In genomic region chr2:30315391-30316055, GRCh38 we compare ENCODE assay signal across 17 cellular contexts.
DNase-seq lines count a peak whose midpoint lies in the region; ATAC-seq and TF ChIP-seq lines count a peak whose summit lies in the region.
"Had no signal": no experiment of that assay in that cellular context is flagged by ENCODE, and none has a peak within 500 bp of the region (broad histone marks: within the 10 kb centered on the region; RNA-seq: fewer than 3 reads in every experiment).

No MANE protein-coding gene starts in this region.

- 90 to 93% methylated on average over 2 to 3 of the region's 3 CpGs for WGBS in endodermal cell (ENCODE audit: insufficient coverage in 1 of 2, insufficient read length in 1 of 2), 2 experiments

- peak; percentile 83 to 90 for ATAC-seq in activated naive CD4-positive, alpha-beta T cell treated with anti-CD3 and anti-CD28 coated beads, Interleukin-2, amount 50 U/mL, for 72 hours
- ATAC-seq in mucosa of descending colon (peak; percentile 45), HG03175 (IDR thresholded peaks at IDR 0.05; ENCODE audit: unreplicated experiment) (no peak)
- ATAC-seq: heart left ventricle had no signal

- TF ChIP-seq CTCF in mucosa of descending colon (IDR thresholded peaks at IDR 0.05) = no peak
- TF ChIP-seq CTCF in endodermal cell (conservative IDR thresholded peaks at IDR 0.05) = no peak

- H3K36me3 Mint-ChIP-seq in activated naive CD4-positive, alpha-beta T cell treated with anti-CD3 and anti-CD28 coated beads, Interleukin-2, amount 50 U/mL, for 72 hours = peaks cover 9 to 15% of the 10 kb centered on the region in 2 donors
- H3K36me3 Mint-ChIP-seq in endodermal cell (ENCODE audit: low read depth) = no peaks in the 10 kb centered on the region
- H3K36me3 Mint-ChIP-seq: CD14-positive monocyte had no signal

- no peaks in the 10 kb centered on the region for H3K27me3 ChIP-seq in MG63
- no peaks in the 10 kb centered on the region for H3K27me3 ChIP-seq in endodermal cell (ENCODE audit: control insufficient read depth, insufficient read depth, low read length, poor library complexity, severe bottlenecking)
- H3K27me3 ChIP-seq: heart left ventricle, uterus had no signal

- peak overlapping the region; percentile 29 to 50 for H3K27ac Mint-ChIP-seq in activated naive CD4-positive, alpha-beta T cell treated with anti-CD3 and anti-CD28 coated beads, Interleukin-2, amount 50 U/mL, for 72 hours
- H3K27ac Mint-ChIP-seq in endodermal cell = no peak overlapping the region

- intact Hi-C loops in mucosa of descending colon (cut with DNase I, micrococcal nuclease) = no loop called here

- H3K9me3 Mint-ChIP-seq in activated naive CD4-positive, alpha-beta T cell treated with anti-CD3 and anti-CD28 coated beads, Interleukin-2, amount 50 U/mL, for 72 hours = peaks cover 6 to 32% of the 10 kb centered on the region in 2 donors
- peaks cover 10% of the 10 kb centered on the region for H3K9me3 Mint-ChIP-seq in endodermal cell

- no peak overlapping the region for H3K4me3 Mint-ChIP-seq in endodermal cell
- H3K4me3 Mint-ChIP-seq: CD14-positive monocyte had no signal

- H3K9me3 ChIP-seq in MG63 (no peaks in the 10 kb centered on the region; the same call in 1 of the 2 replicates), mucosa of descending colon (no peaks in the 10 kb centered on the region), endodermal cell (ENCODE audit: control insufficient read depth, low read length) (peaks cover 8% of the 10 kb centered on the region)
- H3K9me3 ChIP-seq: heart left ventricle, uterus had no signal

- H3K4me1 Mint-ChIP-seq in endodermal cell = peaks cover 2% of the 10 kb centered on the region
- H3K4me1 Mint-ChIP-seq: CD14-positive monocyte had no signal

- no peak overlapping the region for H3K9ac ChIP-seq in endodermal cell (ENCODE audit: extremely low read depth, low read length, poor library complexity, severe bottlenecking)

- H3K4me3 ChIP-seq in MG63 (no peak overlapping the region), mucosa of descending colon (no peak overlapping the region), endodermal cell (ENCODE audit: low read length) (no peak overlapping the region)
- H3K4me3 ChIP-seq: heart left ventricle, uterus had no signal

- no peaks in the 10 kb centered on the region for H3K36me3 ChIP-seq in MG63
- H3K36me3 ChIP-seq in mucosa of descending colon (ENCODE audit: low read depth) = no peaks in the 10 kb centered on the region
- H3K36me3 ChIP-seq in endodermal cell (ENCODE audit: control insufficient read depth, insufficient read depth, low read length) = no peaks in the 10 kb centered on the region
- H3K36me3 ChIP-seq: heart left ventricle, uterus had no signal

- no peak overlapping the region for H3K27ac ChIP-seq in endodermal cell (ENCODE audit: low read depth, low read length)
- H3K27ac ChIP-seq: heart left ventricle, uterus had no signal

- H3K4me1 ChIP-seq in mucosa of descending colon (ENCODE audit: low read depth) (no peaks in the 10 kb centered on the region), endodermal cell (ENCODE audit: control insufficient read depth, insufficient read depth, low read length) (no peaks in the 10 kb centered on the region)
- H3K4me1 ChIP-seq: uterus had no signal

- peaks cover 5% of the 10 kb centered on the region for H3K27me3 Mint-ChIP-seq in endodermal cell (ENCODE audit: insufficient read depth)

- peak; percentile 17 to 24 for DNase-seq in activated CD4-positive, alpha-beta T cell treated with anti-CD3 and anti-CD28 coated beads for 4 hours
- DNase-seq in activated CD4-positive, alpha-beta T cell treated with anti-CD3 and anti-CD28 coated beads for 48 hours = no peak
- DNase-seq in MG63 (peak; percentile 43), mucosa of descending colon (no peak), medulla oblongata (ENCODE audit: extremely low spot score) (no peak), endodermal cell (no peak)
- no peak for DNase-seq in activated naive CD4-positive, alpha-beta T cell treated with anti-CD3 and anti-CD28 coated beads, Interleukin-2, amount 50 U/mL, for 72 hours (ENCODE audit: low spot score in 2 of 2)
- DNase-seq: DMS79 treated with DMSO at 0.1 percent for 48 hours; heart left ventricle; mesendoderm; NCI-H2081; NCI-H82; RPMI8226; stimulated activated CD4-positive, alpha-beta T cell treated with anti-CD3 and anti-CD28 coated beads, Interleukin-12 subunit alpha, Interleukin-12 subunit beta, amount 100 ng/mL, for 4 hours; uterus had no signal

Comparison
In these comparisons a context has a peak if more than half of its experiments do, and no peak if none do; other contexts are left out.
1. DNase-seq: peak in activated CD4-positive, alpha-beta T cell treated with anti-CD3 and anti-CD28 coated beads for 4 hours (2 of 2) and MG63 (single experiment); none in activated CD4-positive, alpha-beta T cell treated with anti-CD3 and anti-CD28 coated beads for 48 hours (single experiment), activated naive CD4-positive, alpha-beta T cell treated with anti-CD3 and anti-CD28 coated beads, Interleukin-2, amount 50 U/mL, for 72 hours (0 of 2), mucosa of descending colon (0 of 3), medulla oblongata (single experiment) and endodermal cell (single experiment).